Comparison of ENCODE assay signal across 1 cellular context in genomic region chr6:52670502-52671409, GRCh38.
TF ChIP-seq lines count a peak whose summit lies in the region.

Gene TMEM14A (plus strand): TSS chr6:52671113. CDS start chr6:52677103, 5,990 bp downstream.

TF ChIP-seq in HEK293, 187 proteins besides CTCF, POLR2A, EP300 and RAD21 (continued from another document):
- TF ChIP-seq ZBTB11 (tag by site-specific recombination; conservative IDR thresholded peaks at IDR 0.05; ENCODE audit: low read depth) (0 out of 2 replicates have a peak, but pooled peaks have one; percentile 14), KLF10 (tag by site-specific recombination; IDR thresholded peaks at IDR 0.05) (peak; percentile 63; the same call in 1 of the 2 replicates), ZNF621 (tag by site-specific recombination; IDR thresholded peaks at IDR 0.05) (no peak)
